26 cellular contexts compared by ENCODE assay signal in genomic region chr4:43048570-43048969, GRCh38.
DNase-seq lines count a peak whose midpoint lies in the region; ATAC-seq and TF ChIP-seq lines count a peak whose summit lies in the region.
"Had no signal": no experiment of that assay in that cellular context is flagged by ENCODE, and none has a peak within 500 bp of the region (broad histone marks: within the 10 kb centered on the region; RNA-seq: fewer than 3 reads in every experiment).

No MANE protein-coding gene starts in this region.

- no peaks in the 10 kb centered on the region for H3K27me3 ChIP-seq in IMR-90 (ENCODE audit: control insufficient read depth, insufficient read depth, low read length)
- no peaks in the 10 kb centered on the region for H3K27me3 ChIP-seq in mesendoderm (ENCODE audit: insufficient read depth, low read length, poor library complexity)
- H3K27me3 ChIP-seq in heart left ventricle, result no peaks in the 10 kb centered on the region
- H3K27me3 ChIP-seq: BE2C, dorsolateral prefrontal cortex, upper lobe of left lung had no signal

- H3K56ac ChIP-seq in IMR-90 (ENCODE audit: extremely low read depth, insufficient read depth, low read length) (no peak overlapping the region), mesendoderm (ENCODE audit: low read length) (no peak overlapping the region)

- H3K23ac ChIP-seq in IMR-90 (ENCODE audit: low read depth, low read length) (no peak overlapping the region), mesendoderm (ENCODE audit: low read length) (no peak overlapping the region)

- no peak overlapping the region for H2AK9ac ChIP-seq in IMR-90 (replicated peaks; ENCODE audit: low read depth, low read length, poor library complexity)

- H2BK20ac ChIP-seq in IMR-90 (ENCODE audit: low read depth, low read length), result no peak overlapping the region

- H4K5ac ChIP-seq in IMR-90 (ENCODE audit: low read depth, low read length) (no peak overlapping the region), mesendoderm (ENCODE audit: low read length) (no peak overlapping the region)

- H3K9me3 ChIP-seq in IMR-90 (ENCODE audit: control insufficient read depth, insufficient read depth, low read length) (peaks cover 5% of the 10 kb centered on the region; the same call in 1 of the 2 replicates), heart left ventricle (no peaks in the 10 kb centered on the region)
- H3K9me3 ChIP-seq: BE2C, upper lobe of left lung had no signal

- H3K4me2 ChIP-seq in IMR-90 (ENCODE audit: low read depth, low read length), result no peak overlapping the region
- no peak overlapping the region for H3K4me2 ChIP-seq in mesendoderm (ENCODE audit: low read length)

- peak; percentile 10 for DNase-seq in DMS53 (lab: John Stamatoyannopoulos, UW)
- no peak for DNase-seq in DMS53 treated with DMSO at 0.1 percent for 48 hours (lab: John Stamatoyannopoulos, UW; ENCODE audit: unreplicated experiment)
- DNase-seq in IMR-90, result no peak
- DNase-seq in SK-MEL-5 (ENCODE audit: low read depth, low spot score), result peak; percentile 13
- DNase-seq in mesendoderm, result peak; percentile 60
- no peak for DNase-seq in HPDE6-E6E7 (ENCODE audit: extremely low spot score)
- DNase-seq in heart left ventricle, result no peak
- no peak for DNase-seq in superior temporal gyrus (ENCODE audit: extremely low spot score)
- DNase-seq: 8988T; activated B cell treated with CpG ODN at 0.5 μM for 24 hours; activated CD4-positive, alpha-beta memory T cell treated with anti-CD3 and anti-CD28 coated beads, Interleukin-2, amount 10 ng/mL, durations not matched to agents 7 days and 5 days; activated gamma-delta T cell treated with Interleukin-2 at 50 U/mL for 16 hours; activated T-cell treated with anti-CD3 and anti-CD28 coated beads for 4 hours; amniotic stem cell; BE2C; Calu3; caudate nucleus; dorsolateral prefrontal cortex; foreskin melanocyte; NCI-H1417 treated with DMSO at 0.1 percent for 48 hours; NCI-H526; right cardiac atrium; stimulated activated CD8-positive, alpha-beta memory T cell treated with anti-CD3 and anti-CD28 coated beads, Interleukin-4, amount 100 ng/mL, for 48 hours; T-helper 2 cell; upper lobe of left lung had no signal

- H3K9ac ChIP-seq in IMR-90 (ENCODE audit: low read depth, low read length) (no peak overlapping the region), mesendoderm (ENCODE audit: low read length) (no peak overlapping the region)

- H4K8ac ChIP-seq in IMR-90 (ENCODE audit: low read depth in 2 of 2, low read length in 2 of 2) (no peak overlapping the region), mesendoderm (ENCODE audit: low read depth, low read length) (no peak overlapping the region)

- WGBS in IMR-90 (ENCODE audit: extremely low coverage in 2 of 2, insufficient read length in 1 of 2), 2 experiments, result no CpG with 5 or more reads among the region's 5 CpGs
- WGBS in mesendoderm (ENCODE audit: extremely low coverage, insufficient coverage, low lambda C conversion rate), result no CpG with 5 or more reads among the region's 5 CpGs
- 60 to 80% (median 77%) methylated on average over 5 of the region's 5 CpGs for WGBS in heart left ventricle, 4 donors

- no peak for ATAC-seq in IMR-90 (ENCODE audit: low read depth)
- no peak for ATAC-seq in heart left ventricle
- ATAC-seq: right cardiac atrium had no signal

- H3K14ac ChIP-seq in IMR-90 (replicated peaks; ENCODE audit: low read depth, low read length), result no peak overlapping the region

- CTCF ChIA-PET in IMR-90 (lab: Yijun Ruan, JAX), result no interaction called here

- H3K4ac ChIP-seq in IMR-90 (ENCODE audit: low read depth, low read length), result no peak overlapping the region
- H3K4ac ChIP-seq in mesendoderm (ENCODE audit: low read depth, low read length), result no peak overlapping the region

- H3K18ac ChIP-seq in IMR-90 (ENCODE audit: low read depth, low read length) (no peak overlapping the region), mesendoderm (ENCODE audit: low read length) (no peak overlapping the region)

- dilution Hi-C loops in IMR-90 (cut with HindIII; ENCODE audit: low sequenced_read_pairs, unreplicated experiment), result no loop called here

- TF ChIP-seq RAD21 in IMR-90 (IDR thresholded peaks at IDR 0.05; ENCODE audit: low read length), result no peak

- H3K9me1 ChIP-seq in IMR-90 (ENCODE audit: insufficient read depth, low read length), result no peaks in the 10 kb centered on the region

- H2BK5ac ChIP-seq in IMR-90 (ENCODE audit: low read depth, low read length, poor library complexity, severe bottlenecking), result no peak overlapping the region
- no peak overlapping the region for H2BK5ac ChIP-seq in mesendoderm (ENCODE audit: low read length)

- TF ChIP-seq POLR2A in IMR-90 (IDR thresholded peaks at IDR 0.05; ENCODE audit: low read depth, low read length), result no peak
- TF ChIP-seq POLR2A in heart left ventricle (IDR thresholded peaks at IDR 0.05), result no peak

- H3K4me3 ChIP-seq in IMR-90 (ENCODE audit: insufficient read depth, low read depth, low read length), result no peak overlapping the region
- H3K4me3 ChIP-seq in mesendoderm (ENCODE audit: low read length), result no peak overlapping the region
- H3K4me3 ChIP-seq in heart left ventricle, result no peak overlapping the region
- H3K4me3 ChIP-seq: dorsolateral prefrontal cortex, upper lobe of left lung had no signal

- in situ Hi-C loops in IMR-90 (cut with MboI; ENCODE audit: low sequenced_read_pairs) (no loop called here), SK-MEL-5 (cut with HindIII; ENCODE audit: low pct_unique_long_range_greater_than_20kb, low sequenced_read_pairs) (no loop called here)

- POLR2A ChIA-PET in IMR-90 (lab: Charles Lee; ENCODE audit: unreplicated experiment), result no interaction called here

- H3K36me3 ChIP-seq in IMR-90 (ENCODE audit: control insufficient read depth, insufficient read depth, low read length) (no peaks in the 10 kb centered on the region), mesendoderm (ENCODE audit: control insufficient read depth, insufficient read depth, low read length) (no peaks in the 10 kb centered on the region), heart left ventricle (no peaks in the 10 kb centered on the region)
- H3K36me3 ChIP-seq: BE2C, upper lobe of left lung had no signal

- no peaks in the 10 kb centered on the region for H3K4me1 ChIP-seq in IMR-90 (ENCODE audit: control insufficient read depth, insufficient read depth, low read length)
- no peaks in the 10 kb centered on the region for H3K4me1 ChIP-seq in mesendoderm (ENCODE audit: control insufficient read depth, low read depth, low read length)
- no peaks in the 10 kb centered on the region for H3K4me1 ChIP-seq in heart left ventricle
- H3K4me1 ChIP-seq: BE2C, upper lobe of left lung had no signal

- H3K79me1 ChIP-seq in IMR-90 (ENCODE audit: low read depth in 1 of 2, low read length in 2 of 2) (no peaks in the 10 kb centered on the region), mesendoderm (ENCODE audit: low read length) (no peaks in the 10 kb centered on the region)

- no peak overlapping the region for H2AK5ac ChIP-seq in IMR-90 (ENCODE audit: low read depth, low read length)
- no peak overlapping the region for H2AK5ac ChIP-seq in mesendoderm (ENCODE audit: low read length)

- no peak overlapping the region for H4K91ac ChIP-seq in IMR-90 (ENCODE audit: insufficient read depth, low read depth, low read length)

- H3K27ac ChIP-seq in IMR-90 (ENCODE audit: insufficient read depth, low read length) (no peak overlapping the region), mesendoderm (ENCODE audit: low read depth, low read length) (no peak overlapping the region), heart left ventricle (no peak overlapping the region)
- H3K27ac ChIP-seq: dorsolateral prefrontal cortex, epithelial cell of prostate, upper lobe of left lung had no signal

- intact Hi-C loops in IMR-90 (cut with micrococcal nuclease) (no loop called here), heart left ventricle (cut with DNase I) (no loop called here)

- H2BK120ac ChIP-seq in IMR-90 (ENCODE audit: low read depth, low read length) (no peak overlapping the region), mesendoderm (ENCODE audit: low read depth, low read length) (no peak overlapping the region)

- TF ChIP-seq CTCF in IMR-90 (conservative IDR thresholded peaks at IDR 0.05; ENCODE audit: low read depth, low read length) (peak; percentile 12; the same call in 1 of the 2 replicates), heart left ventricle (IDR thresholded peaks at IDR 0.05) (no peak)

- H4K20me1 ChIP-seq in IMR-90 (ENCODE audit: insufficient read depth, low read length), result no peaks in the 10 kb centered on the region

- H2AFZ ChIP-seq in IMR-90 (replicated peaks; ENCODE audit: low read length, poor library complexity), result no peak overlapping the region

- H3K79me2 ChIP-seq in mesendoderm (ENCODE audit: control insufficient read depth, insufficient read depth, low read length), result no peaks in the 10 kb centered on the region

- no TSS peak for BruUV-seq in IMR-90 (replicated peaks; lab: Mats Ljungman, UMichigan)

- H2BK15ac ChIP-seq in IMR-90 (ENCODE audit: low read depth, low read length) (no peak overlapping the region), mesendoderm (replicated peaks; ENCODE audit: low read depth) (no peak overlapping the region)

TF ChIP-seq in IMR-90, 13 proteins besides CTCF, POLR2A, EP300 and RAD21 (continues in another document):
- TF ChIP-seq MXI1 (IDR thresholded peaks at IDR 0.05; ENCODE audit: borderline replicate concordance, low read depth, low read length), result no peak
- no peak for TF ChIP-seq MAZ (IDR thresholded peaks at IDR 0.05; ENCODE audit: borderline replicate concordance, low read depth, low read length)
- TF ChIP-seq FOS (IDR thresholded peaks at IDR 0.05; ENCODE audit: low read depth, low read length), result no peak
- TF ChIP-seq BHLHE40 (IDR thresholded peaks at IDR 0.05; ENCODE audit: low read depth, low read length), result no peak
- no peak for TF ChIP-seq NFE2L2 (IDR thresholded peaks at IDR 0.05; ENCODE audit: low read depth, low read length)
- TF ChIP-seq ELK1 (IDR thresholded peaks at IDR 0.05; ENCODE audit: borderline replicate concordance, low read depth, low read length), result no peak
- no peak for TF ChIP-seq RCOR1 (IDR thresholded peaks at IDR 0.05; ENCODE audit: insufficient replicate concordance, low read length)

Comparison
In these comparisons a context has a peak if more than half of its experiments do, and no peak if none do; other contexts are left out.
1. DNase-seq: peak in DMS53 (single experiment), SK-MEL-5 (single experiment) and mesendoderm (single experiment); none in DMS53 treated with DMSO at 0.1 percent for 48 hours (single experiment), IMR-90 (single experiment), HPDE6-E6E7 (single experiment), heart left ventricle (0 of 5) and superior temporal gyrus (single experiment).